ENCODE assay signal across 20 cellular contexts in genomic region chr1:18300376-18300775, GRCh38.
"Had no signal": no experiment of that assay in that cellular context is flagged by ENCODE, and none has a peak within 500 bp of the region (broad histone marks: within the 10 kb centered on the region; RNA-seq: fewer than 3 reads in every experiment).

No MANE protein-coding gene starts in this region.

- FAIRE-seq: endothelial cell of umbilical vein had no signal

- H3K27me3 ChIP-seq: foreskin keratinocyte, ovary, thyroid gland, uterus had no signal

- ATAC-seq: foreskin keratinocyte; naive thymus-derived CD8-positive, alpha-beta T cell; right cardiac atrium; stimulated activated effector memory CD8-positive, alpha-beta T cell treated with anti-CD3 and anti-CD28 coated beads, Interleukin-12 subunit alpha, Interleukin-12 subunit beta, amount 100 ng/mL, for 72 hours; stimulated activated naive CD8-positive, alpha-beta T cell treated with anti-CD3 and anti-CD28 coated beads, Interleukin-15, Interleukin-2, amounts not matched to agents 100 U/mL and 50 U/mL, for 24 hours had no signal

- H3K27ac ChIP-seq: coronary artery, foreskin keratinocyte, ovary, suprapubic skin, thyroid gland, upper lobe of left lung, uterus had no signal

- DNase-seq: effector CD4-positive, alpha-beta T cell; foreskin keratinocyte; hippocampal formation; kidney glomerular epithelial cell; mammary epithelial cell; nucleus accumbens; ovary; right cardiac atrium; upper lobe of left lung; uterus had no signal

- H3K36me3 ChIP-seq: ovary, suprapubic skin, thyroid gland, upper lobe of left lung, uterus had no signal

- H3K36me3 Mint-ChIP-seq: naive thymus-derived CD8-positive, alpha-beta T cell; stimulated activated effector memory CD8-positive, alpha-beta T cell treated with anti-CD3 and anti-CD28 coated beads, Interleukin-12 subunit alpha, Interleukin-12 subunit beta, amount 100 ng/mL, for 72 hours had no signal

- H3K4me2 ChIP-seq: smooth muscle cell had no signal

- H3K9me3 Mint-ChIP-seq: endodermal cell; naive thymus-derived CD8-positive, alpha-beta T cell; stimulated activated effector memory CD8-positive, alpha-beta T cell treated with anti-CD3 and anti-CD28 coated beads, Interleukin-12 subunit alpha, Interleukin-12 subunit beta, amount 100 ng/mL, for 72 hours had no signal

- H3K4me3 Mint-ChIP-seq: endodermal cell; naive thymus-derived CD8-positive, alpha-beta T cell; stimulated activated effector memory CD8-positive, alpha-beta T cell treated with anti-CD3 and anti-CD28 coated beads, Interleukin-12 subunit alpha, Interleukin-12 subunit beta, amount 100 ng/mL, for 72 hours had no signal

- H3K4me3 ChIP-seq: coronary artery, mucosa of descending colon, ovary, smooth muscle cell, suprapubic skin, thyroid gland, upper lobe of left lung, uterus had no signal

- H3K9me3 ChIP-seq: mucosa of descending colon, ovary, suprapubic skin, thyroid gland, upper lobe of left lung, uterus had no signal

- H3K4me1 ChIP-seq: foreskin keratinocyte, suprapubic skin, thyroid gland, upper lobe of left lung, uterus had no signal

- H3K27ac Mint-ChIP-seq: endodermal cell; naive thymus-derived CD8-positive, alpha-beta T cell; stimulated activated effector memory CD8-positive, alpha-beta T cell treated with anti-CD3 and anti-CD28 coated beads, Interleukin-12 subunit alpha, Interleukin-12 subunit beta, amount 100 ng/mL, for 72 hours had no signal

- H3K4me1 Mint-ChIP-seq: naive thymus-derived CD8-positive, alpha-beta T cell; stimulated activated effector memory CD8-positive, alpha-beta T cell treated with anti-CD3 and anti-CD28 coated beads, Interleukin-12 subunit alpha, Interleukin-12 subunit beta, amount 100 ng/mL, for 72 hours had no signal
